Comparison of ENCODE assay signal across 1 cellular context in the genomic region with DNA sequence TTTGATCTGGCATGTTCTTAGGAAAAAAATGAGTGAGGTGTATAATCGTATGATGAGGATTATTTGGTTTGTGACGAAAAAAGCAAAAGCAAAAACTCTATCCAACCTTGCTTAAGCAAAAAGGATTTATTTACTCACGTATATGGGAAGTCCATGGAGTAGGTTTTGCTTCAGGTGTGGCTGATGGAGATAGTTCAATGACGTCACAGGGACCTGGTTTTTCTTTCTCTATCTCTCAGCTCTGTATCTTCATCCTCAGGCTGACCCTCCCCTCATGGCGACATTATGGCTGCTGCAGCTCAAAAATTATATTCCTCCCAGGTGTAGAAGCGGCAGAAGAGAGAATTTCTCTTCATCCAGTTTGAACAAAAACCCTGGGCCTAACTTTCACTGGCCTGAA.
TF ChIP-seq lines count a peak whose summit lies in the region.

No MANE protein-coding gene starts in this region.

TF ChIP-seq in K562, 482 proteins besides CTCF, POLR2A, EP300 and RAD21:
- no peak for TF ChIP-seq RREB1 (CRISPR knock-in tag; IDR thresholded peaks at IDR 0.05)
- TF ChIP-seq ATF7 (IDR thresholded peaks at IDR 0.05): peak; percentile 60
- peak; percentile 4 for TF ChIP-seq RBM25 (IDR thresholded peaks at IDR 0.05; ENCODE audit: low read depth, low read length, severe bottlenecking)
- TF ChIP-seq GATAD2A (IDR thresholded peaks at IDR 0.05): no peak
- TF ChIP-seq ATF1 (CRISPR knock-in tag; IDR thresholded peaks at IDR 0.05): no peak
- TF ChIP-seq ATF1 (tag; IDR thresholded peaks at IDR 0.05): peak; percentile 57
TF ChIP-seq in K562: peak in this region for 3.
